Comparison of ENCODE assay signal across 8 cellular contexts in the genomic region with DNA sequence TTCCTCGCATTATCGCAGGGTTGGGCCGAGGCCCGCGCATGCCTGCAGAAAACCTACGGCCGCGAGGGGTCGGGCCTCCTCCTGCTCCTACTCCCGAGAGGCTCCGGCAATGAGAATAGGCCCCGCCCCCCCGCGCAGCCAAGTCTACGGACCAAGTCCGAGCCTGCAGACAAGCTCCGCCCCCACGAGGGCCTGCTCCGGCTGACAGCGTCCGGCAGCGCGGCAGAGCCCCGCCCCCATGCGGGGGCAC. TPM values are rescaled to one million over a fixed set of nuclear protein-coding genes. Genes with fewer than 3 reads are reported as not detected.
DNase-seq lines count a peak whose midpoint lies in the region; ATAC-seq lines count a peak whose summit lies in the region.

No MANE protein-coding gene starts in this region.

- peak; percentile 75 for ATAC-seq in GM18517 (IDR thresholded peaks at IDR 0.05; ENCODE audit: unreplicated experiment)
- peak; percentile 78 for ATAC-seq in HG03439 (IDR thresholded peaks at IDR 0.05; ENCODE audit: unreplicated experiment)

- DNase-seq in A172 (ENCODE audit: low spot score) (peak; percentile 99), NCI-H526 (lab: John Stamatoyannopoulos, UW) (peak; percentile 99 to 100), dedifferentiated amniotic fluid mesenchymal stem cell (ENCODE audit: extremely low spot score) (peak; percentile 100), left kidney (ENCODE audit: low read depth, low spot score) (peak; percentile 100)
- peak; percentile 99 for DNase-seq in activated CD4-positive, alpha-beta T cell treated with anti-CD3 and anti-CD28 coated beads, Interleukin-2, amount 50 U/mL, for 4 hours
- DNase-seq in stimulated activated CD4-positive, alpha-beta T cell treated with anti-CD3 and anti-CD28 coated beads, Interleukin-2, amount 100 ng/mL, for 4 hours (ENCODE audit: low read depth), result peak; percentile 97

RNA-seq across cellular contexts. Expression of gene GPSM3, which starts 3.1 kb away (rescaled TPM):
- total RNA-seq in A172 (2014; rRNA removed; shearing (Covaris generic)), result 3.1 and 3.4 TPM in 2 replicates

RNA-seq across cellular contexts. Expression of gene PBX2, which starts 5.6 kb away (rescaled TPM):
- 18.1 and 21.4 TPM in 2 replicates for total RNA-seq in A172 (2014; rRNA removed; shearing (Covaris generic))

RNA-seq across cellular contexts. Expression of gene AGER, which starts 11.5 kb away (rescaled TPM):
- 0.60 and 2.2 TPM in 2 replicates for total RNA-seq in A172 (2014; rRNA removed; shearing (Covaris generic))

RNA-seq across cellular contexts. Expression of gene RNF5, which starts 17.4 kb away (rescaled TPM):
- 59.4 and 61.7 TPM in 2 replicates for total RNA-seq in A172 (2014; rRNA removed; shearing (Covaris generic))

RNA-seq across cellular contexts. Expression of gene AGPAT1, which starts 19.7 kb away (rescaled TPM):
- 29.6 and 36.2 TPM in 2 replicates for total RNA-seq in A172 (2014; rRNA removed; shearing (Covaris generic))

Comparison
In these comparisons a context has a peak if more than half of its experiments do, and no peak if none do; other contexts are left out.
1. Peak in every context shown above with its lines: DNase-seq and ATAC-seq.